In the genomic region with DNA sequence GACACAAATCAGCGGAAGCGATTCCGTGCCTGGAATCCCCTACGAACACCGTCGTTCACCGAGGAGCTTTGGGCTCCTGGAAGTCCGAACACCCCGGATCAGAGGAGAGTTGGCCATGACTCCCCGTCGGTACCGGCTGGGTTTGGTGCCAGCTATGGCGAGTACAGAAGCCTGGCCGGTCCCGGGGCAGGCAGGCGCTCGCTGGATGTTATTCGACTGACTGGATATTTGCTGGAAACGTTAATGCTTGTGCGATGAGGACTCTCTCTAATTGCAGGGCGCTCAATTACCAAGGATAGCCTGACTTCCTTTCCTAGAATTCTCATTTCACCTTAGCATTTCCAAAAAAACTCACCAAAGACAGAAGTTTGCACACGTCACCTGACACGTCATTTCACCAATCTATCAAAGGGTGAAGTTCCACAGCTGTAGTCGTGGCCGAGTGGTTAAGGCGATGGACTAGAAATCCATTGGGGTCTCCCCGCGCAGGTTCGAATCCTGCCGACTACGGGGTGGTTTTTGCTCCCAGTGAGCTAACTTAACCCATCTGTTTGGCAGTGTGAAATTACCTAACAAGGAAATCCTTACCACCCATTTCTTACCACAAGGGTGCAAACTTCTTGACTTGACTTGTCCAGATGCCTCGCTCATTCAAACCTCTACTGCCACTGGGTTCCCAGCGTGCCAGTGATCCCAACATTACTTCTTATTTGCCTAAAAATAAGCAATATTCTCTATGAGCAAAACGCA, we compare ENCODE assay signal across 8 cellular contexts. TPM values are rescaled to one million over a fixed set of nuclear protein-coding genes. Genes with fewer than 3 reads are reported as not detected.
DNase-seq lines count a peak whose midpoint lies in the region; ATAC-seq and TF ChIP-seq lines count a peak whose summit lies in the region.

No MANE protein-coding gene starts in this region.

- no peaks in the 10 kb centered on the region for H3K36me3 ChIP-seq in mammary epithelial cell (ENCODE audit: insufficient read depth, low read length)

- WGBS in mammary epithelial cell (ENCODE audit: low coverage, missing lambda C conversion rate) = 6% methylated on average over 23 of the region's 34 CpGs

- no peaks in the 10 kb centered on the region for H3K27me3 ChIP-seq in mammary epithelial cell (ENCODE audit: insufficient read depth, low read length)

- intact Hi-C loops in mammary epithelial cell (cut with micrococcal nuclease) = loop anchor here (1.0 to 5.0 kb wide), 4 partner anchors 17 to 333 kb away; partner anchors contain the start of gene POM121L2

- in situ Hi-C loops in mammary epithelial cell (cut with MboI; ENCODE audit: low sequenced_read_pairs in 2 of 2) = no loop called here

- DNase-seq in ELR (ENCODE audit: low read depth) (peak; percentile 92), SKM-1 (lab: John Stamatoyannopoulos, UW; ENCODE audit: unreplicated experiment) (peak; percentile 44), mammary epithelial cell (peak; percentile 93), left kidney (ENCODE audit: low read depth, low spot score) (peak; percentile 72), NCI-H2081 (lab: John Stamatoyannopoulos, UW) (no peak)
- DNase-seq in stimulated activated CD4-positive, alpha-beta T cell treated with anti-CD3 and anti-CD28 coated beads, TNF-alpha, amount 100 ng/mL, for 48 hours (ENCODE audit: low read depth in 3 of 3) = peak; percentile 50 to 81 (median 70)

- ATAC-seq in HG02759 (IDR thresholded peaks at IDR 0.05; ENCODE audit: unreplicated experiment) = peak; percentile 91
- no peak for ATAC-seq in GM21786 (IDR thresholded peaks at IDR 0.05; ENCODE audit: unreplicated experiment)

- dilution Hi-C loops in mammary epithelial cell (cut with HindIII; ENCODE audit: low sequenced_read_pairs) = no loop called here

- H3K9ac ChIP-seq in mammary epithelial cell (ENCODE audit: insufficient read depth, low read length) = peak overlapping the region; percentile 62

- peak overlapping the region; percentile 62 to 70 (median 65) for H3K4me3 ChIP-seq in mammary epithelial cell (replicated peaks in 1 of 3; ENCODE audit: insufficient read depth in 1 of 3, low read depth in 2 of 3, low read length in 3 of 3)

- H3K4me2 ChIP-seq in mammary epithelial cell (ENCODE audit: insufficient read depth, low read depth, low read length) = peak overlapping the region; percentile 75

- peaks cover 4% of the 10 kb centered on the region for H3K4me1 ChIP-seq in mammary epithelial cell (ENCODE audit: insufficient read depth, low read length)

- no peaks in the 10 kb centered on the region for H3K79me2 ChIP-seq in mammary epithelial cell (ENCODE audit: insufficient read depth, low read length)

- CTCF ChIA-PET in mammary epithelial cell (lab: Charles Lee; ENCODE audit: low non-redundant PET) = interaction anchor here (0.6 kb wide), 1 partner anchor 192 kb away, joined by 5 read pairs; no protein-coding TSS in a partner anchor

- H3K9me3 ChIP-seq in mammary epithelial cell (replicated peaks; ENCODE audit: insufficient read depth, low read length) = no peaks in the 10 kb centered on the region

- peak overlapping the region; percentile 94 for H2AFZ ChIP-seq in mammary epithelial cell (ENCODE audit: low read depth, low read length)

- H3K27ac ChIP-seq in mammary epithelial cell (ENCODE audit: insufficient read depth, low read depth, low read length) = peak overlapping the region; percentile 50

- BruUV-seq in mammary epithelial cell (replicated peaks; lab: Mats Ljungman, UMichigan) = TSS peak; percentile 99

- TF ChIP-seq CTCF in mammary epithelial cell (conservative IDR thresholded peaks at IDR 0.05 in 1 of 2, IDR thresholded peaks at IDR 0.05 in 1 of 2; ENCODE audit: extremely low read depth in 1 of 2, insufficient read depth in 1 of 2, low read depth in 1 of 2, low read length in 2 of 2) = peak in 1 of 2 donors; percentile 10

- H4K20me1 ChIP-seq in mammary epithelial cell (ENCODE audit: insufficient read depth, low read length) = no peaks in the 10 kb centered on the region

RNA-seq across cellular contexts. Expression of gene ZNF184, which starts 22.7 kb away (rescaled TPM):
- 1 to 10 TPM; 3.4 to 7.2 TPM for total RNA-seq in mammary epithelial cell
- polyA plus RNA-seq in mammary epithelial cell = 1.7 TPM
- 3.8 TPM for polyA minus RNA-seq in mammary epithelial cell

Comparison
In these comparisons a context has a peak if more than half of its experiments do, and no peak if none do; other contexts are left out.
1. DNase-seq: peak in ELR (single experiment), SKM-1 (single experiment), mammary epithelial cell (single experiment), left kidney (single experiment) and stimulated activated CD4-positive, alpha-beta T cell treated with anti-CD3 and anti-CD28 coated beads, TNF-alpha, amount 100 ng/mL, for 48 hours (3 of 3); none in NCI-H2081 (0 of 2).